34 cellular contexts compared by ENCODE assay signal in genomic region chr19:48575931-48576622, GRCh38. TPM values are rescaled to one million over a fixed set of nuclear protein-coding genes. Genes with fewer than 3 reads are reported as not detected.
"Had no signal": no experiment of that assay in that cellular context is flagged by ENCODE, and none has a peak within 500 bp of the region (broad histone marks: within the 10 kb centered on the region; RNA-seq: fewer than 3 reads in every experiment).

No MANE protein-coding gene starts in this region.

- H3K4me1 Mint-ChIP-seq: activated CD4-positive, alpha-beta T cell treated with anti-CD3 and anti-CD28 coated beads for 36 hours had no signal

- H3K4me3 Mint-ChIP-seq: activated CD4-positive, alpha-beta memory T cell treated with anti-CD3 and anti-CD28 coated beads for 36 hours; activated CD4-positive, alpha-beta T cell treated with anti-CD3 and anti-CD28 coated beads for 36 hours; activated naive CD4-positive, alpha-beta T cell treated with anti-CD3 and anti-CD28 coated beads for 36 hours; activated T-cell treated with anti-CD3 and anti-CD28 coated beads, Interleukin-2, amount 50 U/mL, for 4 hours; activated T-helper 1 cell treated with anti-CD3 and anti-CD28 coated beads, Interleukin-12 subunit alpha, Interleukin-12 subunit beta, Interleukin-2, Interleukin-4 antibody, amounts not matched to agents 30 ng/mL and 10 ng/mL and 1 ng/mL, durations not matched to agents 14 hours and 24 hours and 36 hours; T-helper 1 cell treated with Interleukin-12 subunit alpha and Interleukin-12 subunit beta and Interleukin-4 antibody, amounts not matched to agents 30 μg/mL and 1 μg/mL, for 36 hours; T-helper 2 cell treated with Interferon-gamma antibody and Interleukin-4, amounts not matched to agents 5 μg/mL and 100 μg/mL, for 36 hours had no signal

- H3K27me3 ChIP-seq: adrenal gland, body of pancreas, breast epithelium, SJSA1 had no signal

- H3K4me2 ChIP-seq: SK-N-SH had no signal

- H3K27ac ChIP-seq: adrenal gland, body of pancreas, breast epithelium, SJSA1 had no signal

- H3K36me3 Mint-ChIP-seq: activated CD4-positive, alpha-beta memory T cell treated with anti-CD3 and anti-CD28 coated beads for 36 hours; activated naive CD4-positive, alpha-beta T cell treated with anti-CD3 and anti-CD28 coated beads, Interleukin-2, amount 50 U/mL, for 72 hours had no signal

- H3K36me3 ChIP-seq: adrenal gland, breast epithelium, SJSA1 had no signal

- H3K27me3 Mint-ChIP-seq: activated CD4-positive, alpha-beta memory T cell treated with anti-CD3 and anti-CD28 coated beads for 36 hours; activated CD4-positive, alpha-beta T cell treated with anti-CD3 and anti-CD28 coated beads for 36 hours had no signal

- H3K4me3 ChIP-seq: adrenal gland, body of pancreas, breast epithelium, SJSA1 had no signal

- H3K4me1 ChIP-seq: adrenal gland, body of pancreas, breast epithelium, SJSA1 had no signal

- H3K9me3 Mint-ChIP-seq: activated CD4-positive, alpha-beta memory T cell treated with anti-CD3 and anti-CD28 coated beads for 36 hours; activated naive CD4-positive, alpha-beta T cell treated with anti-CD3 and anti-CD28 coated beads for 36 hours; activated naive CD4-positive, alpha-beta T cell treated with anti-CD3 and anti-CD28 coated beads, Interleukin-2, amount 50 U/mL, for 72 hours; activated T-cell treated with anti-CD3 and anti-CD28 coated beads, Interleukin-2, amount 50 U/mL, for 4 hours; activated T-helper 1 cell treated with anti-CD3 and anti-CD28 coated beads, Interleukin-12 subunit alpha, Interleukin-12 subunit beta, Interleukin-2, Interleukin-4 antibody, amounts not matched to agents 30 ng/mL and 10 ng/mL and 1 ng/mL, durations not matched to agents 14 hours and 24 hours and 36 hours; T-helper 1 cell treated with Interleukin-12 subunit alpha and Interleukin-12 subunit beta and Interleukin-4 antibody, amounts not matched to agents 30 μg/mL and 1 μg/mL, for 36 hours; T-helper 2 cell treated with Interferon-gamma antibody and Interleukin-4, amounts not matched to agents 5 μg/mL and 100 μg/mL, for 36 hours had no signal

- H3K27ac Mint-ChIP-seq: activated CD4-positive, alpha-beta memory T cell treated with anti-CD3 and anti-CD28 coated beads for 36 hours; activated CD4-positive, alpha-beta T cell treated with anti-CD3 and anti-CD28 coated beads for 36 hours; activated naive CD4-positive, alpha-beta T cell treated with anti-CD3 and anti-CD28 coated beads for 36 hours; activated T-helper 1 cell treated with anti-CD3 and anti-CD28 coated beads, Interleukin-12 subunit alpha, Interleukin-12 subunit beta, Interleukin-2, Interleukin-4 antibody, amounts not matched to agents 30 ng/mL and 10 ng/mL and 1 ng/mL, durations not matched to agents 14 hours and 24 hours and 36 hours; T-helper 1 cell treated with Interleukin-12 subunit alpha and Interleukin-12 subunit beta and Interleukin-4 antibody, amounts not matched to agents 30 μg/mL and 1 μg/mL, for 36 hours; T-helper 2 cell treated with Interferon-gamma antibody and Interleukin-4, amounts not matched to agents 5 μg/mL and 100 μg/mL, for 36 hours had no signal

- FAIRE-seq: astrocyte, TTC549 had no signal

- H3K9me3 ChIP-seq: adrenal gland, body of pancreas, breast epithelium, SJSA1, SK-N-SH had no signal

- ATAC-seq: activated CD4-positive, alpha-beta T cell treated with anti-CD3 and anti-CD28 coated beads for 36 hours; activated naive CD4-positive, alpha-beta T cell treated with anti-CD3 and anti-CD28 coated beads, Interleukin-2, amount 50 U/mL, for 72 hours; activated T-cell treated with anti-CD3 and anti-CD28 coated beads, Interleukin-2, amount 50 U/mL, for 4 hours; body of pancreas; Panc1 had no signal

- DNase-seq: activated CD4-positive, alpha-beta memory T cell treated with anti-CD3 and anti-CD28 coated beads for 36 hours; activated CD4-positive, alpha-beta T cell treated with anti-CD3 and anti-CD28 coated beads for 36 hours; activated CD4-positive, alpha-beta T cell treated with anti-CD3 and anti-CD28 coated beads, Interleukin-2, amount 50 U/mL, for 1 hour; activated CD8-positive, alpha-beta memory T cell treated with anti-CD3 and anti-CD28 coated beads, Interleukin-2, amount 50 U/mL, for 4 hours; activated gamma-delta T cell treated with Interleukin-2 at 50 U/mL for 16 hours; activated naive CD4-positive, alpha-beta T cell treated with anti-CD3 and anti-CD28 coated beads for 36 hours; activated T-cell treated with anti-CD3 and anti-CD28 coated beads for 4 hours; activated T-cell treated with anti-CD3 and anti-CD28 coated beads, Interleukin-2, amount 50 U/mL, for 4 hours; adrenal gland; body of pancreas; MM.1S; MV-4-11; NCI-H1092; NCI-H1436 treated with DMSO at 0.1 percent for 48 hours; NCI-H1694 treated with DMSO at 0.1 percent for 48 hours; NCI-H2029; NCI-H2107; NCI-H2171; NCI-H446 treated with DMSO at 0.1 percent for 48 hours; NCI-H524; SHP77 treated with DMSO at 0.1 percent for 48 hours; SK-N-SH had no signal

- H3K9ac ChIP-seq: SK-N-SH had no signal

RNA-seq across cellular contexts. Expression of gene SULT2B1, which starts 24.1 kb away (rescaled TPM):
- total RNA-seq: activated CD4-positive, alpha-beta memory T cell treated with anti-CD3 and anti-CD28 coated beads for 36 hours; activated CD4-positive, alpha-beta T cell treated with anti-CD3 and anti-CD28 coated beads for 36 hours; activated naive CD4-positive, alpha-beta T cell treated with anti-CD3 and anti-CD28 coated beads for 36 hours; activated naive CD4-positive, alpha-beta T cell treated with anti-CD3 and anti-CD28 coated beads, Interleukin-2, amount 50 U/mL, for 72 hours; activated T-cell treated with anti-CD3 and anti-CD28 coated beads, Interleukin-2, amount 50 U/mL, for 4 hours; activated T-helper 1 cell treated with anti-CD3 and anti-CD28 coated beads, Interleukin-12 subunit alpha, Interleukin-12 subunit beta, Interleukin-2, Interleukin-4 antibody, amounts not matched to agents 30 ng/mL and 10 ng/mL and 1 ng/mL, durations not matched to agents 14 hours and 24 hours and 36 hours; astrocyte; LHCN-M2; RPMI7951 had no signal

RNA-seq across cellular contexts. Expression of gene SPACA4, which starts 30.5 kb away (rescaled TPM):
- total RNA-seq: activated CD4-positive, alpha-beta memory T cell treated with anti-CD3 and anti-CD28 coated beads for 36 hours; activated CD4-positive, alpha-beta T cell treated with anti-CD3 and anti-CD28 coated beads for 36 hours; activated naive CD4-positive, alpha-beta T cell treated with anti-CD3 and anti-CD28 coated beads for 36 hours; activated naive CD4-positive, alpha-beta T cell treated with anti-CD3 and anti-CD28 coated beads, Interleukin-2, amount 50 U/mL, for 72 hours; activated T-cell treated with anti-CD3 and anti-CD28 coated beads, Interleukin-2, amount 50 U/mL, for 4 hours; activated T-helper 1 cell treated with anti-CD3 and anti-CD28 coated beads, Interleukin-12 subunit alpha, Interleukin-12 subunit beta, Interleukin-2, Interleukin-4 antibody, amounts not matched to agents 30 ng/mL and 10 ng/mL and 1 ng/mL, durations not matched to agents 14 hours and 24 hours and 36 hours; adrenal gland; astrocyte; body of pancreas; breast epithelium; cardiac septum; LHCN-M2; RPMI7951; SJSA1 had no signal
- polyA plus RNA-seq: adrenal gland, SK-N-SH had no signal

RNA-seq across cellular contexts. Expression of gene FAM83E, which starts 38.8 kb away (rescaled TPM):
- total RNA-seq: cardiac septum, LHCN-M2 had no signal
